2 cellular contexts compared by ENCODE assay signal in genomic region chr5:35229076-35230042, GRCh38.
TF ChIP-seq lines count a peak whose summit lies in the region.

No MANE protein-coding gene starts in this region.

TF ChIP-seq in GM12878, 131 proteins besides CTCF, POLR2A, EP300 and RAD21:
- TF ChIP-seq ZNF384 (IDR thresholded peaks at IDR 0.05; ENCODE audit: borderline replicate concordance, low read depth, low read length) = peak; percentile 78
- peak; percentile 71; the same call in 1 of the 2 replicates for TF ChIP-seq HDGF (IDR thresholded peaks at IDR 0.05)
- TF ChIP-seq SMC3 (IDR thresholded peaks at IDR 0.05; ENCODE audit: borderline replicate concordance, low read length) = peak; percentile 57; the same call in 1 of the 2 replicates
- TF ChIP-seq SIN3A (IDR thresholded peaks at IDR 0.05; ENCODE audit: low read depth, low read length) = peak; percentile 31; the same call in 1 of the 2 replicates
- TF ChIP-seq NBN (IDR thresholded peaks at IDR 0.05) = peak; percentile 89
- peak; percentile 97 for TF ChIP-seq NR2F1 (conservative IDR thresholded peaks at IDR 0.05)
- peak; percentile 94 for TF ChIP-seq SMARCA5 (IDR thresholded peaks at IDR 0.05)
- no peak for TF ChIP-seq BCL3 (IDR thresholded peaks at IDR 0.05; ENCODE audit: borderline replicate concordance, insufficient read depth, low read depth, low read length, poor library complexity, severe bottlenecking)
- TF ChIP-seq ASH2L (IDR thresholded peaks at IDR 0.05; ENCODE audit: borderline replicate concordance, low read depth) = no peak
- TF ChIP-seq RELA (IDR thresholded peaks at IDR 0.05; ENCODE audit: borderline replicate concordance, partially characterized antibody) = no peak
- 0 out of 2 replicates have a peak, but pooled peaks have one; percentile 22 for TF ChIP-seq BACH1 (IDR thresholded peaks at IDR 0.05; ENCODE audit: borderline replicate concordance)
- peak; percentile 88 for TF ChIP-seq MLLT1 (IDR thresholded peaks at IDR 0.05)
- TF ChIP-seq BHLHE40 (IDR thresholded peaks at IDR 0.05; ENCODE audit: borderline replicate concordance in 1 of 2, low read depth in 2 of 2, low read length in 1 of 2) = 0 out of 4 replicates have a peak, but pooled peaks of 1 of the 2 experiments have one; percentile 21
- peak; percentile 42 for TF ChIP-seq ATF7 (IDR thresholded peaks at IDR 0.05; ENCODE audit: low read depth)
- TF ChIP-seq TCF12 (IDR thresholded peaks at IDR 0.05; ENCODE audit: low read depth, low read length) = peak; percentile 26; the same call in 1 of the 2 replicates
- TF ChIP-seq RB1 (IDR thresholded peaks at IDR 0.05; ENCODE audit: borderline replicate concordance) = peak; percentile 53; the same call in 1 of the 2 replicates
- TF ChIP-seq HDAC2 (IDR thresholded peaks at IDR 0.05) = no peak
- peak; percentile 50; the same call in 1 of the 2 replicates for TF ChIP-seq CHD2 (IDR thresholded peaks at IDR 0.05; ENCODE audit: borderline replicate concordance, low read depth, low read length)
- peak; percentile 45 to 73; a peak in 3 of 4 replicates for TF ChIP-seq IKZF2 (IDR thresholded peaks at IDR 0.05)
- no peak for TF ChIP-seq IRF4 (IDR thresholded peaks at IDR 0.05; ENCODE audit: low read depth, low read length)
- peak; percentile 55; the same call in 1 of the 2 replicates for TF ChIP-seq RELB (IDR thresholded peaks at IDR 0.05; ENCODE audit: low read depth)
- TF ChIP-seq TAF1 (IDR thresholded peaks at IDR 0.05; ENCODE audit: borderline replicate concordance, low read depth, low read length) = 0 out of 2 replicates have a peak, but pooled peaks have one; percentile 7
- no peak for TF ChIP-seq CHD1 (IDR thresholded peaks at IDR 0.05; ENCODE audit: low read depth, low read length)
- no peak for TF ChIP-seq SUZ12 (IDR thresholded peaks at IDR 0.05; ENCODE audit: unreplicated experiment)
- TF ChIP-seq KLF5 (IDR thresholded peaks at IDR 0.05; ENCODE audit: partially characterized antibody) = peak; percentile 14
- no peak for TF ChIP-seq MYB (IDR thresholded peaks at IDR 0.05; ENCODE audit: borderline replicate concordance, low read depth, low read length)

TF ChIP-seq in HepG2, 621 proteins besides CTCF, POLR2A, EP300 and RAD21 (continues in another document):
- TF ChIP-seq STAG1 (CRISPR knock-in tag; IDR thresholded peaks at IDR 0.05) = peak; percentile 81
- 0 out of 2 replicates have a peak, but pooled peaks have one; percentile 23 for TF ChIP-seq ZNF619 (CRISPR knock-in tag; IDR thresholded peaks at IDR 0.05)
- peak; percentile 49; the same call in 1 of the 2 replicates for TF ChIP-seq MTERF4 (CRISPR knock-in tag; IDR thresholded peaks at IDR 0.05)
- TF ChIP-seq ZNF124 (CRISPR knock-in tag; IDR thresholded peaks at IDR 0.05) = 0 out of 2 replicates have a peak, but pooled peaks have one; percentile 22
- TF ChIP-seq CHD4 (IDR thresholded peaks at IDR 0.05; ENCODE audit: borderline replicate concordance, low read length) = 0 out of 2 replicates have a peak, but pooled peaks have one; percentile 44
- no peak for TF ChIP-seq HHEX (CRISPR knock-in tag; IDR thresholded peaks at IDR 0.05)
- no peak for TF ChIP-seq KMT2B (CRISPR knock-in tag; IDR thresholded peaks at IDR 0.05)
- peak; percentile 33; the same call in 1 of the 2 replicates for TF ChIP-seq ZNF710 (CRISPR knock-in tag; IDR thresholded peaks at IDR 0.05; ENCODE audit: borderline replicate concordance)
- TF ChIP-seq MTF1 (CRISPR knock-in tag; IDR thresholded peaks at IDR 0.05) = no peak
- TF ChIP-seq TAF1 (CRISPR knock-in tag; IDR thresholded peaks at IDR 0.05) = no peak
- 0 out of 2 replicates have a peak, but pooled peaks have one; percentile 59 for TF ChIP-seq ZNF292 (CRISPR knock-in tag; IDR thresholded peaks at IDR 0.05; ENCODE audit: borderline replicate concordance, low read depth)
- peak; percentile 69; the same call in 1 of the 2 replicates for TF ChIP-seq ZNF768 (CRISPR knock-in tag; IDR thresholded peaks at IDR 0.05)
- no peak for TF ChIP-seq NR2C2 (CRISPR knock-in tag; IDR thresholded peaks at IDR 0.05; ENCODE audit: borderline replicate concordance)
- 0 out of 2 replicates have a peak, but pooled peaks have one; percentile 40 for TF ChIP-seq ZNF225 (CRISPR knock-in tag; IDR thresholded peaks at IDR 0.05)
- 0 out of 2 replicates have a peak, but pooled peaks have one; percentile 27 for TF ChIP-seq ZNF501 (CRISPR knock-in tag; IDR thresholded peaks at IDR 0.05)
- peak; percentile 12; the same call in 1 of the 2 replicates for TF ChIP-seq PHF20 (CRISPR knock-in tag; IDR thresholded peaks at IDR 0.05)
- no peak for TF ChIP-seq ZFP1 (CRISPR knock-in tag; IDR thresholded peaks at IDR 0.05)
- 0 out of 2 replicates have a peak, but pooled peaks have one; percentile 12 for TF ChIP-seq ZNF800 (CRISPR knock-in tag; IDR thresholded peaks at IDR 0.05)
- TF ChIP-seq THAP11 (CRISPR knock-in tag; IDR thresholded peaks at IDR 0.05) = 0 out of 2 replicates have a peak, but pooled peaks have one; percentile 1
- TF ChIP-seq ZNF788 (CRISPR knock-in tag; IDR thresholded peaks at IDR 0.05; ENCODE audit: borderline replicate concordance) = 0 out of 2 replicates have a peak, but pooled peaks have one; percentile 1
- TF ChIP-seq ZNF296 (CRISPR knock-in tag; conservative IDR thresholded peaks at IDR 0.05) = no peak
- peak; percentile 62 for TF ChIP-seq MAFF (IDR thresholded peaks at IDR 0.05; ENCODE audit: low read depth, low read length)
- 0 out of 2 replicates have a peak, but pooled peaks have one; percentile 8 for TF ChIP-seq ZNF430 (CRISPR knock-in tag; IDR thresholded peaks at IDR 0.05)
- TF ChIP-seq HNF4G (IDR thresholded peaks at IDR 0.05; ENCODE audit: borderline replicate concordance, low read depth, low read length) = no peak
- 0 out of 2 replicates have a peak, but pooled peaks have one; percentile 20 for TF ChIP-seq HNF4G (CRISPR knock-in tag; IDR thresholded peaks at IDR 0.05; ENCODE audit: borderline replicate concordance, low read depth)
- TF ChIP-seq RXRB (CRISPR knock-in tag; IDR thresholded peaks at IDR 0.05; ENCODE audit: borderline replicate concordance) = 0 out of 2 replicates have a peak, but pooled peaks have one; percentile 20
- TF ChIP-seq HMGXB4 (CRISPR knock-in tag; IDR thresholded peaks at IDR 0.05; ENCODE audit: borderline replicate concordance in 1 of 2, low read depth in 1 of 2) = peak; percentile 22 to 53; a peak in 2 of 4 replicates
- TF ChIP-seq HMGA1 (CRISPR knock-in tag; conservative IDR thresholded peaks at IDR 0.05) = no peak
- TF ChIP-seq ZEB1 (IDR thresholded peaks at IDR 0.05; ENCODE audit: insufficient replicate concordance, low read depth) = peak; percentile 55
- 0 out of 2 replicates have a peak, but pooled peaks have one; percentile 24 for TF ChIP-seq ZSCAN21 (CRISPR knock-in tag; IDR thresholded peaks at IDR 0.05; ENCODE audit: borderline replicate concordance)
- peak; percentile 92 for TF ChIP-seq ZNF263 (CRISPR knock-in tag; IDR thresholded peaks at IDR 0.05)
- no peak for TF ChIP-seq ZNF503 (CRISPR knock-in tag; IDR thresholded peaks at IDR 0.05)
- TF ChIP-seq ZNF891 (CRISPR knock-in tag; IDR thresholded peaks at IDR 0.05) = no peak
- TF ChIP-seq ZNF570 (CRISPR knock-in tag; IDR thresholded peaks at IDR 0.05; ENCODE audit: borderline replicate concordance) = no peak
- TF ChIP-seq MAFK (conservative IDR thresholded peaks at IDR 0.05 in 1 of 2, IDR thresholded peaks at IDR 0.05 in 1 of 2; ENCODE audit: low read length in 2 of 2) = peak; percentile 34 to 64; a peak in 2 of 4 replicates
- no peak for TF ChIP-seq KMT2A (CRISPR knock-in tag; IDR thresholded peaks at IDR 0.05)
- TF ChIP-seq SP4 (CRISPR knock-in tag; IDR thresholded peaks at IDR 0.05) = 0 out of 2 replicates have a peak, but pooled peaks have one; percentile 18
- TF ChIP-seq IRF1 (CRISPR knock-in tag; IDR thresholded peaks at IDR 0.05; ENCODE audit: low read depth) = no peak
- peak; percentile 80 for TF ChIP-seq SMC3 (IDR thresholded peaks at IDR 0.05; ENCODE audit: low read length)
- peak; percentile 17; the same call in 1 of the 2 replicates for TF ChIP-seq ARID5B (CRISPR knock-in tag; IDR thresholded peaks at IDR 0.05)
